ENCODE assay signal across 1 cellular context in the genomic region with DNA sequence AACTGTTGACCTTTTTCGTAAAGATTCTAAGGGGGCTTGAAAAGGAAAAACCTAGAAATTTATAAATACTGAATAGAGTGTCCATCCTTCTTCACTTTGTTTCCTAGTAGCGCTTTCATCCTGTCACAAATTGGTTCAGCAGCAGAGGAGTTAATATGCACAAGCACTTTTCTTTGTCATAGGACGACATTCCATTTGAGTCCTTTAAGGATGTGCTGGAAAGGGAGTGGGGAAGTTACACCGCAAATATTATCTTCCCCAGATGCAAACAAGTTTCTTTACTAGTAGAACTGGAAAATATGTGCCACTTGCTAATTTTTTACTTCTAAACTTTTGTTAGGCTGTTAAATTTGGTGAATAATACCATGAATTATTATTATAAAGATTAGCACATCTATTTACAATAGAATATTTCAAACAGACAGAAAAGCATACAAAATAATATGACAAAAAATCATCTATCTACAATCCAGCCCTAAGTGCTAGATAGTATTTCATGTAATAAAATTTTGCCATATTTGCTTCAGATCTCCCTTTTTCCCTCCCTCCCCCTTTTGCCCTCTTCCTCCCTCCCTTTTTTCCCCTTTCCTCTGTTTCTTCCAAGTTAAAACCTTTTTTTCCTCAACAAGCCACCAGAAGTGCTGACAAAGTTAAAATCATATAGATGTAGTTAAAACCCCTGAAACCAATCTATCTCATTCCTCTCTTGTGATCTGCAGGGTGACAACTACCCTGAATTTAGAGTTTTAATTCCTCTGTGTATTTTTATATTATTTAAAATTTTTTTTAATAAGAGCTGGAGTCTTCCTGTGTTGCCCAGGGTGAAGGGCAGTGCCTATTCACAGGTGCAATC.
TF ChIP-seq lines count a peak whose summit lies in the region.

No MANE protein-coding gene starts in this region.

TF ChIP-seq in WTC11, 78 proteins besides CTCF, POLR2A, EP300 and RAD21:
- TF ChIP-seq, protein P1, sequence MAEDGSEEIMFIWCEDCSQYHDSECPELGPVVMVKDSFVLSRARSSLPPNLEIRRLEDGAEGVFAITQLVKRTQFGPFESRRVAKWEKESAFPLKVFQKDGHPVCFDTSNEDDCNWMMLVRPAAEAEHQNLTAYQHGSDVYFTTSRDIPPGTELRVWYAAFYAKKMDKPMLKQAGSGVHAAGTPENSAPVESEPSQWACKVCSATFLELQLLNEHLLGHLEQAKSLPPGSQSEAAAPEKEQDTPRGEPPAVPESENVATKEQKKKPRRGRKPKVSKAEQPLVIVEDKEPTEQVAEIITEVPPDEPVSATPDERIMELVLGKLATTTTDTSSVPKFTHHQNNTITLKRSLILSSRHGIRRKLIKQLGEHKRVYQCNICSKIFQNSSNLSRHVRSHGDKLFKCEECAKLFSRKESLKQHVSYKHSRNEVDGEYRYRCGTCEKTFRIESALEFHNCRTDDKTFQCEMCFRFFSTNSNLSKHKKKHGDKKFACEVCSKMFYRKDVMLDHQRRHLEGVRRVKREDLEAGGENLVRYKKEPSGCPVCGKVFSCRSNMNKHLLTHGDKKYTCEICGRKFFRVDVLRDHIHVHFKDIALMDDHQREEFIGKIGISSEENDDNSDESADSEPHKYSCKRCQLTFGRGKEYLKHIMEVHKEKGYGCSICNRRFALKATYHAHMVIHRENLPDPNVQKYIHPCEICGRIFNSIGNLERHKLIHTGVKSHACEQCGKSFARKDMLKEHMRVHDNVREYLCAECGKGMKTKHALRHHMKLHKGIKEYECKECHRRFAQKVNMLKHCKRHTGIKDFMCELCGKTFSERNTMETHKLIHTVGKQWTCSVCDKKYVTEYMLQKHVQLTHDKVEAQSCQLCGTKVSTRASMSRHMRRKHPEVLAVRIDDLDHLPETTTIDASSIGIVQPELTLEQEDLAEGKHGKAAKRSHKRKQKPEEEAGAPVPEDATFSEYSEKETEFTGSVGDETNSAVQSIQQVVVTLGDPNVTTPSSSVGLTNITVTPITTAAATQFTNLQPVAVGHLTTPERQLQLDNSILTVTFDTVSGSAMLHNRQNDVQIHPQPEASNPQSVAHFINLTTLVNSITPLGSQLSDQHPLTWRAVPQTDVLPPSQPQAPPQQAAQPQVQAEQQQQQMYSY (CRISPR knock-in tag; IDR thresholded peaks at IDR 0.05) = no peak
TF ChIP-seq in WTC11: peak in this region for 0.
